In the genomic region with DNA sequence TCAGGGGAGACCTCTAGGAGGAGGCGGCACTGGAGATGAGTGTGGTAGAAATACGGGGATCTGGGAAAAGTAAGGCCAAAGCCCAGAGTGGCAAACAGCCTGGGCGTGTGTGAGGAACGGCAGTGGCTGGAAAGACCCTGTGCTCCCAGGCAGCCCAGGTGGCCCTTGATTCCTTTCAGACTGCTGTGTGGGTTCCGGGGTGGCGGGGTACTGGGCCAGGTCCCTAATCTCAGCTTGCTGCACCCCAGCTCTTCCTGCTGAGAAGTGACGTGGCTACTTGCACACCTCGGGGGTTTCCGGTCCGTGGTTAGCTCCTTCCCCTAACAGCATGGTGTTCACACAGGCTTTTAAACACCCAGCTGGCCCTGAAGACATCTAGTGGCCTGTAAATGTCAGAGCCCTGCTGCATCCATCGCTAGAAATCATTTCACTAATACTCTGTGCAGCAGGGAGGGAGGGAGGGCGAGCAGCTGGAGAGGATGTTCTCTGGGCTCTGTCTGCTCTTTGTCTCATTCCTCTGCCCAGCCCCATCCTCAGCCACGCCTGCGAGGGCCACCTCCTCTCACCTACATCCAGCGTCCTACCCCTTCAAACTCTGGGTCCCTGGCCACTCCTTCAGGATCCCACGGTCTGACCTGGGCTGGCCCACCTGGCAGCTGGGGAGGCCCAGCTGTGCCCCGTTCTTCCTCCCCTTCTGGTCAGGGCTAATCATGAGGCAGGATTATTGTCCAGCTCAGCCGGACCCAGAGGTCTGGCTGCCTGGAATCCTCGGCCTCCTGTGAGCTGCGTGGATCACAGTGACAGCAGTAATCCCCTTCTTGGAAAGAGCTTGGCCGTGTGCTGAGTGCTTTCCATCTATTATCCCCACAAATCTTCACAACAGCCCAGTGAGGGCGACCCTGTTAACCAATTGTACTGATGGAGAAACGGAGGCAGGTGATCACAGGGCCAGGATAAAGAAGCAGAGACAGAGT, we compare ENCODE assay signal across 8 cellular contexts. TPM values are rescaled to one million over a fixed set of nuclear protein-coding genes. Genes with fewer than 3 reads are reported as not detected.
DNase-seq lines count a peak whose midpoint lies in the region; ATAC-seq and TF ChIP-seq lines count a peak whose summit lies in the region.

No MANE protein-coding gene starts in this region.

- peak overlapping the region; percentile 99 for H3K27ac Mint-ChIP-seq in activated T-helper 17 cell treated with anti-CD3 and anti-CD28 coated beads, Interleukin-2, amount 50 U/mL, for 72 hours
- peak overlapping the region; percentile 99 for H3K27ac Mint-ChIP-seq in natural killer cell treated with Interleukin-12 subunit alpha and Interleukin-12 subunit beta and Interleukin-15 and Interleukin-18, amount 100 ng/mL, for 72 hours
- H3K27ac Mint-ChIP-seq in chondrocyte (ENCODE audit: unreplicated experiment): no peak overlapping the region

- peaks cover 69% of the 10 kb centered on the region for H3K4me1 Mint-ChIP-seq in activated T-helper 17 cell treated with anti-CD3 and anti-CD28 coated beads, Interleukin-2, amount 50 U/mL, for 72 hours
- peaks cover 58 to 75% of the 10 kb centered on the region in 2 donors for H3K4me1 Mint-ChIP-seq in natural killer cell treated with Interleukin-12 subunit alpha and Interleukin-12 subunit beta and Interleukin-15 and Interleukin-18, amount 100 ng/mL, for 72 hours (ENCODE audit: low read depth in 2 of 2)
- H3K4me1 Mint-ChIP-seq in chondrocyte (ENCODE audit: low read depth): peaks cover 9% of the 10 kb centered on the region

- no peaks in the 10 kb centered on the region for H3K27me3 Mint-ChIP-seq in activated T-helper 17 cell treated with anti-CD3 and anti-CD28 coated beads, Interleukin-2, amount 50 U/mL, for 72 hours
- no peaks in the 10 kb centered on the region for H3K27me3 Mint-ChIP-seq in natural killer cell treated with Interleukin-12 subunit alpha and Interleukin-12 subunit beta and Interleukin-15 and Interleukin-18, amount 100 ng/mL, for 72 hours
- no peaks in the 10 kb centered on the region for H3K27me3 Mint-ChIP-seq in chondrocyte (ENCODE audit: low read depth)

- peak; percentile 79 for ATAC-seq in GM21619 (IDR thresholded peaks at IDR 0.05; ENCODE audit: unreplicated experiment)
- ATAC-seq in activated T-helper 17 cell treated with anti-CD3 and anti-CD28 coated beads, Interleukin-2, amount 50 U/mL, for 72 hours (replicated peaks): peak; percentile 97
- ATAC-seq in natural killer cell treated with Interleukin-12 subunit alpha and Interleukin-12 subunit beta and Interleukin-15 and Interleukin-18, amount 100 ng/mL, for 72 hours: peak; percentile 93 to 96

- DNase-seq in GM10248 (ENCODE audit: extremely low spot score) (peak; percentile 91), NCI-H82 (lab: John Stamatoyannopoulos, UW) (peak; percentile 93), chondrocyte (ENCODE audit: low spot score) (no peak), NCI-H1105 (lab: John Stamatoyannopoulos, UW) (no peak), DMS 273 treated with DMSO at 0.1 percent for 48 hours (lab: John Stamatoyannopoulos, UW) (no peak)
- peak; percentile 90 for DNase-seq in natural killer cell treated with Interleukin-12 subunit alpha and Interleukin-12 subunit beta and Interleukin-15 and Interleukin-18, amount 100 ng/mL, for 72 hours (ENCODE audit: low spot score)

- CTCF ChIA-PET in GM10248 (lab: Yijun Ruan, JAX): interaction anchor here (0.6 to 5.5 kb wide), 24 partner anchors 8 to 295 kb away, joined by 3 to 42 read pairs (median 5); a partner anchor contains a TSS

- peak overlapping the region; percentile 99 for H3K4me3 Mint-ChIP-seq in activated T-helper 17 cell treated with anti-CD3 and anti-CD28 coated beads, Interleukin-2, amount 50 U/mL, for 72 hours
- peak overlapping the region; percentile 83 for H3K4me3 Mint-ChIP-seq in natural killer cell treated with Interleukin-12 subunit alpha and Interleukin-12 subunit beta and Interleukin-15 and Interleukin-18, amount 100 ng/mL, for 72 hours
- H3K4me3 Mint-ChIP-seq in chondrocyte (ENCODE audit: unreplicated experiment): no peak overlapping the region

- peaks cover 99% of the 10 kb centered on the region for H3K36me3 Mint-ChIP-seq in activated T-helper 17 cell treated with anti-CD3 and anti-CD28 coated beads, Interleukin-2, amount 50 U/mL, for 72 hours (ENCODE audit: low read depth)
- peaks cover 27% of the 10 kb centered on the region for H3K36me3 Mint-ChIP-seq in natural killer cell treated with Interleukin-12 subunit alpha and Interleukin-12 subunit beta and Interleukin-15 and Interleukin-18, amount 100 ng/mL, for 72 hours
- H3K36me3 Mint-ChIP-seq in chondrocyte (ENCODE audit: low read depth): peaks cover 26% of the 10 kb centered on the region

- POLR2A ChIA-PET in GM10248 (lab: Yijun Ruan, JAX): interaction anchor here (1.0 to 1.1 kb wide), 2 partner anchors 22 to 29 kb away, joined by 3 read pairs; no protein-coding TSS in a partner anchor

- TF ChIP-seq CTCF in GM10248 (IDR thresholded peaks at IDR 0.05; ENCODE audit: control extremely low read depth, extremely low read depth, low read depth, missing control alignments) (peak; percentile 47), chondrocyte (IDR thresholded peaks at IDR 0.05) (no peak)

- H3K9me3 Mint-ChIP-seq in activated T-helper 17 cell treated with anti-CD3 and anti-CD28 coated beads, Interleukin-2, amount 50 U/mL, for 72 hours: no peaks in the 10 kb centered on the region
- H3K9me3 Mint-ChIP-seq in natural killer cell treated with Interleukin-12 subunit alpha and Interleukin-12 subunit beta and Interleukin-15 and Interleukin-18, amount 100 ng/mL, for 72 hours: no peaks in the 10 kb centered on the region
- no peaks in the 10 kb centered on the region for H3K9me3 Mint-ChIP-seq in chondrocyte (ENCODE audit: low read depth)

RNA-seq across cellular contexts. Expression of a gene that starts 7.2 kb away (rescaled TPM):
- total RNA-seq in activated T-helper 17 cell treated with anti-CD3 and anti-CD28 coated beads, Interleukin-2, amount 50 U/mL, for 72 hours: 10 to 100 TPM; 84.3 to 86.1 TPM
- 100 to 1,000 TPM in 1 of 2 donors, 10 to 100 TPM in 1; 87.2 to 106 TPM for total RNA-seq in natural killer cell treated with Interleukin-12 subunit alpha and Interleukin-12 subunit beta and Interleukin-15 and Interleukin-18, amount 100 ng/mL, for 72 hours
- 20.2 to 27.8 TPM (median 25.5 TPM) in 3 replicates for total RNA-seq in chondrocyte

RNA-seq across cellular contexts. Expression of a gene that starts 29.2 kb away (rescaled TPM):
- 1 to 10 TPM; 4.3 to 4.7 TPM for total RNA-seq in activated T-helper 17 cell treated with anti-CD3 and anti-CD28 coated beads, Interleukin-2, amount 50 U/mL, for 72 hours
- total RNA-seq in natural killer cell treated with Interleukin-12 subunit alpha and Interleukin-12 subunit beta and Interleukin-15 and Interleukin-18, amount 100 ng/mL, for 72 hours: under 1 TPM; 0.50 to 0.56 TPM
- total RNA-seq in chondrocyte: not detected in 3 replicates

RNA-seq across cellular contexts. Expression of a gene that starts 46.0 kb away (rescaled TPM):
- 10 to 100 TPM; 14.0 to 18.1 TPM for total RNA-seq in activated T-helper 17 cell treated with anti-CD3 and anti-CD28 coated beads, Interleukin-2, amount 50 U/mL, for 72 hours
- total RNA-seq in natural killer cell treated with Interleukin-12 subunit alpha and Interleukin-12 subunit beta and Interleukin-15 and Interleukin-18, amount 100 ng/mL, for 72 hours: 10 to 100 TPM; 44.3 to 60.2 TPM
- total RNA-seq in chondrocyte: 11.2 to 15.8 TPM (median 12.4 TPM) in 3 replicates

RNA-seq across cellular contexts. Expression of a gene that starts 56.4 kb away (rescaled TPM):
- 10 to 100 TPM; 44.8 to 61.4 TPM for total RNA-seq in activated T-helper 17 cell treated with anti-CD3 and anti-CD28 coated beads, Interleukin-2, amount 50 U/mL, for 72 hours
- total RNA-seq in natural killer cell treated with Interleukin-12 subunit alpha and Interleukin-12 subunit beta and Interleukin-15 and Interleukin-18, amount 100 ng/mL, for 72 hours: 10 to 100 TPM; 52.6 to 58.0 TPM
- 19.8 to 22.0 TPM (median 21.7 TPM) in 3 replicates for total RNA-seq in chondrocyte

Comparison
In these comparisons a context has a peak if more than half of its experiments do, and no peak if none do; other contexts are left out.
1. DNase-seq: peak in GM10248 (single experiment), NCI-H82 (single experiment) and natural killer cell treated with Interleukin-12 subunit alpha and Interleukin-12 subunit beta and Interleukin-15 and Interleukin-18, amount 100 ng/mL, for 72 hours (single experiment); none in chondrocyte (single experiment), NCI-H1105 (single experiment) and DMS 273 treated with DMSO at 0.1 percent for 48 hours (single experiment).
2. Peak in every context shown above with its lines, with median percentiles within 50 percentile points of each other: ATAC-seq.